ENCODE assay signal across 2 cellular contexts in the genomic region with DNA sequence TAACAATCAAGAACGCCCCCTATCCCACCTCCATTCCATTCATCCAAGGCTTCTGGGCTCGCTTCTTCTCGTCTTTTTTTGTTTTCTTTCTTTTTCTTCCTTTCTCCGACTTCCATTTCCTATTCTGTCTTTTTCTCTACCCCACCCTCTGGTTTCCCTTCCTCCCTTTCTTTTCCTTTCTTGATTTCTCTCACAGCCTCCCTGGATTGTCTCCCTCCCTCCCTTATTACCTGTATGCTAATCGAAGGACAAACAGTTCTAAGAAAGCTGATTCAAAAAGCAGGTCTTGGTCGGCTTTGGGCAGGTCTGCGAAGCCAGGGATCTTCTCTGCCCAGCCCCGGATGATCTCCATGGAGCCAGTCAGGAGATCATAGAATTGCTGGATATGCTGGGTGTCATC.
TF ChIP-seq lines count a peak whose summit lies in the region.

No MANE protein-coding gene starts in this region.

TF ChIP-seq in HepG2, 621 proteins besides CTCF, POLR2A, EP300 and RAD21 (continued from another document):
- TF ChIP-seq, protein P1, sequence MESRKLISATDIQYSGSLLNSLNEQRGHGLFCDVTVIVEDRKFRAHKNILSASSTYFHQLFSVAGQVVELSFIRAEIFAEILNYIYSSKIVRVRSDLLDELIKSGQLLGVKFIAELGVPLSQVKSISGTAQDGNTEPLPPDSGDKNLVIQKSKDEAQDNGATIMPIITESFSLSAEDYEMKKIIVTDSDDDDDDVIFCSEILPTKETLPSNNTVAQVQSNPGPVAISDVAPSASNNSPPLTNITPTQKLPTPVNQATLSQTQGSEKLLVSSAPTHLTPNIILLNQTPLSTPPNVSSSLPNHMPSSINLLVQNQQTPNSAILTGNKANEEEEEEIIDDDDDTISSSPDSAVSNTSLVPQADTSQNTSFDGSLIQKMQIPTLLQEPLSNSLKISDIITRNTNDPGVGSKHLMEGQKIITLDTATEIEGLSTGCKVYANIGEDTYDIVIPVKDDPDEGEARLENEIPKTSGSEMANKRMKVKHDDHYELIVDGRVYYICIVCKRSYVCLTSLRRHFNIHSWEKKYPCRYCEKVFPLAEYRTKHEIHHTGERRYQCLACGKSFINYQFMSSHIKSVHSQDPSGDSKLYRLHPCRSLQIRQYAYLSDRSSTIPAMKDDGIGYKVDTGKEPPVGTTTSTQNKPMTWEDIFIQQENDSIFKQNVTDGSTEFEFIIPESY (CRISPR knock-in tag; IDR thresholded peaks at IDR 0.05), result no peak
- TF ChIP-seq CBX2 (IDR thresholded peaks at IDR 0.05; ENCODE audit: low read depth, low read length) (0 out of 2 replicates have a peak, but pooled peaks have one; percentile 62), CBX2 (CRISPR knock-in tag; IDR thresholded peaks at IDR 0.05; ENCODE audit: low read depth) (no peak), ZNF562 (CRISPR knock-in tag; IDR thresholded peaks at IDR 0.05; ENCODE audit: borderline replicate concordance) (no peak), U2AF2 (IDR thresholded peaks at IDR 0.05; ENCODE audit: low read depth, low read length) (no peak)
- TF ChIP-seq, protein P2, sequence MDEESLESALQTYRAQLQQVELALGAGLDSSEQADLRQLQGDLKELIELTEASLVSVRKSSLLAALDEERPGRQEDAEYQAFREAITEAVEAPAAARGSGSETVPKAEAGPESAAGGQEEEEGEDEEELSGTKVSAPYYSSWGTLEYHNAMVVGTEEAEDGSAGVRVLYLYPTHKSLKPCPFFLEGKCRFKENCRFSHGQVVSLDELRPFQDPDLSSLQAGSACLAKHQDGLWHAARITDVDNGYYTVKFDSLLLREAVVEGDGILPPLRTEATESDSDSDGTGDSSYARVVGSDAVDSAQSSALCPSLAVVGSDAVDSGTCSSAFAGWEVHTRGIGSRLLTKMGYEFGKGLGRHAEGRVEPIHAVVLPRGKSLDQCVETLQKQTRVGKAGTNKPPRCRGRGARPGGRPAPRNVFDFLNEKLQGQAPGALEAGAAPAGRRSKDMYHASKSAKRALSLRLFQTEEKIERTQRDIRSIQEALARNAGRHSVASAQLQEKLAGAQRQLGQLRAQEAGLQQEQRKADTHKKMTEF (CRISPR knock-in tag; IDR thresholded peaks at IDR 0.05), result no peak
TF ChIP-seq in HepG2: peak in this region for 1.

TF ChIP-seq in WTC11, 78 proteins besides CTCF, POLR2A, EP300 and RAD21:
- TF ChIP-seq, protein P3, sequence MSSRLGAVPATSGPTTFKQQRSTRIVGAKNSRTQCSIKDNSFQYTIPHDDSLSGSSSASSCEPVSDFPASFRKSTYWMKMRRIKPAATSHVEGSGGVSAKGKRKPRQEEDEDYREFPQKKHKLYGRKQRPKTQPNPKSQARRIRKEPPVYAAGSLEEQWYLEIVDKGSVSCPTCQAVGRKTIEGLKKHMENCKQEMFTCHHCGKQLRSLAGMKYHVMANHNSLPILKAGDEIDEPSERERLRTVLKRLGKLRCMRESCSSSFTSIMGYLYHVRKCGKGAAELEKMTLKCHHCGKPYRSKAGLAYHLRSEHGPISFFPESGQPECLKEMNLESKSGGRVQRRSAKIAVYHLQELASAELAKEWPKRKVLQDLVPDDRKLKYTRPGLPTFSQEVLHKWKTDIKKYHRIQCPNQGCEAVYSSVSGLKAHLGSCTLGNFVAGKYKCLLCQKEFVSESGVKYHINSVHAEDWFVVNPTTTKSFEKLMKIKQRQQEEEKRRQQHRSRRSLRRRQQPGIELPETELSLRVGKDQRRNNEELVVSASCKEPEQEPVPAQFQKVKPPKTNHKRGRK (CRISPR knock-in tag; IDR thresholded peaks at IDR 0.05; ENCODE audit: borderline replicate concordance), result 0 out of 2 replicates have a peak, but pooled peaks have one; percentile 47
- no peak for TF ChIP-seq TP53 (CRISPR knock-in tag; IDR thresholded peaks at IDR 0.05)
TF ChIP-seq in WTC11: peak in this region for 1.
